In genomic region chr12:41819948-41820347, GRCh38 we compare ENCODE assay signal across 36 cellular contexts.
"Had no signal": no experiment of that assay in that cellular context is flagged by ENCODE, and none has a peak within 500 bp of the region (broad histone marks: within the 10 kb centered on the region; RNA-seq: fewer than 3 reads in every experiment).

No MANE protein-coding gene starts in this region.

- H3K36me3 Mint-ChIP-seq: activated CD4-positive, alpha-beta memory T cell treated with anti-CD3 and anti-CD28 coated beads for 36 hours; activated naive CD4-positive, alpha-beta T cell treated with anti-CD3 and anti-CD28 coated beads, Interleukin-2, amount 50 U/mL, for 72 hours; activated naive CD8-positive, alpha-beta T cell treated with anti-CD3 and anti-CD28 coated beads for 36 hours had no signal

- H3K4me1 Mint-ChIP-seq: activated B cell treated with CpG ODN at 0.5 μM for 24 hours; activated CD4-positive, alpha-beta T cell treated with anti-CD3 and anti-CD28 coated beads, Interleukin-2, amount 10 ng/mL, durations not matched to agents 24 days and 14 days; activated naive CD8-positive, alpha-beta T cell treated with anti-CD3 and anti-CD28 coated beads for 36 hours; activated T-helper 17 cell treated with anti-CD3 and anti-CD28 coated beads, Interleukin-2, amount 50 U/mL, for 72 hours had no signal

- H3K9me3 ChIP-seq: adrenal gland, body of pancreas, breast epithelium had no signal

- H3K27ac Mint-ChIP-seq: activated B cell treated with CpG ODN at 0.5 μM for 24 hours; activated CD4-positive, alpha-beta memory T cell treated with anti-CD3 and anti-CD28 coated beads for 36 hours; activated CD4-positive, alpha-beta T cell treated with anti-CD3 and anti-CD28 coated beads, Interleukin-2, amount 10 ng/mL, durations not matched to agents 24 days and 14 days; activated CD8-positive, alpha-beta T cell treated with anti-CD3 and anti-CD28 coated beads for 36 hours; activated naive CD4-positive, alpha-beta T cell treated with anti-CD3 and anti-CD28 coated beads for 36 hours; activated naive CD4-positive, alpha-beta T cell treated with anti-CD3 and anti-CD28 coated beads, Interleukin-2, amount 50 U/mL, for 72 hours; activated naive CD8-positive, alpha-beta T cell treated with anti-CD3 and anti-CD28 coated beads for 36 hours; activated T-cell treated with anti-CD3 and anti-CD28 coated beads, Interleukin-2, amount 50 U/mL, for 72 hours; activated T-helper 1 cell treated with anti-CD3 and anti-CD28 coated beads, Interleukin-12 subunit alpha, Interleukin-12 subunit beta, Interleukin-2, Interleukin-4 antibody, amounts not matched to agents 30 ng/mL and 10 ng/mL and 1 ng/mL, durations not matched to agents 14 hours and 24 hours and 36 hours; activated T-helper 17 cell treated with anti-CD3 and anti-CD28 coated beads, Interleukin-2, amount 50 U/mL, for 72 hours; T-helper 1 cell treated with Interleukin-12 subunit alpha and Interleukin-12 subunit beta and Interleukin-4 antibody, amounts not matched to agents 30 μg/mL and 1 μg/mL, for 36 hours; T-helper 2 cell treated with Interferon-gamma antibody and Interleukin-4, amounts not matched to agents 5 μg/mL and 100 μg/mL, for 36 hours had no signal

- H3K4me3 Mint-ChIP-seq: activated B cell treated with CpG ODN at 0.5 μM for 24 hours; activated CD4-positive, alpha-beta memory T cell treated with anti-CD3 and anti-CD28 coated beads for 36 hours; activated CD4-positive, alpha-beta T cell treated with anti-CD3 and anti-CD28 coated beads, Interleukin-2, amount 10 ng/mL, durations not matched to agents 24 days and 14 days; activated CD8-positive, alpha-beta T cell treated with anti-CD3 and anti-CD28 coated beads for 36 hours; activated naive CD4-positive, alpha-beta T cell treated with anti-CD3 and anti-CD28 coated beads for 36 hours; activated naive CD8-positive, alpha-beta T cell treated with anti-CD3 and anti-CD28 coated beads for 36 hours; activated T-cell treated with anti-CD3 and anti-CD28 coated beads, Interleukin-2, amount 50 U/mL, for 4 hours; activated T-cell treated with anti-CD3 and anti-CD28 coated beads, Interleukin-2, amount 50 U/mL, for 72 hours; activated T-helper 1 cell treated with anti-CD3 and anti-CD28 coated beads, Interleukin-12 subunit alpha, Interleukin-12 subunit beta, Interleukin-2, Interleukin-4 antibody, amounts not matched to agents 30 ng/mL and 10 ng/mL and 1 ng/mL, durations not matched to agents 14 hours and 24 hours and 36 hours; activated T-helper 17 cell treated with anti-CD3 and anti-CD28 coated beads, Interleukin-2, amount 50 U/mL, for 72 hours; T-helper 1 cell treated with Interleukin-12 subunit alpha and Interleukin-12 subunit beta and Interleukin-4 antibody, amounts not matched to agents 30 μg/mL and 1 μg/mL, for 36 hours; T-helper 2 cell treated with Interferon-gamma antibody and Interleukin-4, amounts not matched to agents 5 μg/mL and 100 μg/mL, for 36 hours had no signal

- H3K27me3 Mint-ChIP-seq: activated B cell treated with CpG ODN at 0.5 μM for 24 hours; activated CD4-positive, alpha-beta memory T cell treated with anti-CD3 and anti-CD28 coated beads for 36 hours; activated CD4-positive, alpha-beta T cell treated with anti-CD3 and anti-CD28 coated beads, Interleukin-2, amount 10 ng/mL, durations not matched to agents 24 days and 14 days; activated CD8-positive, alpha-beta T cell treated with anti-CD3 and anti-CD28 coated beads for 36 hours; activated naive CD8-positive, alpha-beta T cell treated with anti-CD3 and anti-CD28 coated beads for 36 hours; activated T-helper 17 cell treated with anti-CD3 and anti-CD28 coated beads, Interleukin-2, amount 50 U/mL, for 72 hours had no signal

- H3K27ac ChIP-seq: adrenal gland, body of pancreas, brain microvascular endothelial cell, breast epithelium, VCaP had no signal

- H3K4me3 ChIP-seq: adrenal gland, body of pancreas, breast epithelium had no signal

- H3K36me3 ChIP-seq: adrenal gland, brain microvascular endothelial cell, breast epithelium had no signal

- H3K27me3 ChIP-seq: adrenal gland, body of pancreas, brain microvascular endothelial cell, breast epithelium had no signal

- H3K4me1 ChIP-seq: adrenal gland, body of pancreas, breast epithelium had no signal

- H3K9me3 Mint-ChIP-seq: activated B cell treated with CpG ODN at 0.5 μM for 24 hours; activated CD4-positive, alpha-beta T cell treated with anti-CD3 and anti-CD28 coated beads, Interleukin-2, amount 10 ng/mL, durations not matched to agents 24 days and 14 days; activated CD8-positive, alpha-beta T cell treated with anti-CD3 and anti-CD28 coated beads for 36 hours; activated naive CD4-positive, alpha-beta T cell treated with anti-CD3 and anti-CD28 coated beads for 36 hours; activated naive CD4-positive, alpha-beta T cell treated with anti-CD3 and anti-CD28 coated beads, Interleukin-2, amount 50 U/mL, for 72 hours; activated T-cell treated with anti-CD3 and anti-CD28 coated beads, Interleukin-2, amount 50 U/mL, for 4 hours; activated T-cell treated with anti-CD3 and anti-CD28 coated beads, Interleukin-2, amount 50 U/mL, for 72 hours; activated T-helper 1 cell treated with anti-CD3 and anti-CD28 coated beads, Interleukin-12 subunit alpha, Interleukin-12 subunit beta, Interleukin-2, Interleukin-4 antibody, amounts not matched to agents 30 ng/mL and 10 ng/mL and 1 ng/mL, durations not matched to agents 14 hours and 24 hours and 36 hours; activated T-helper 17 cell treated with anti-CD3 and anti-CD28 coated beads, Interleukin-2, amount 50 U/mL, for 72 hours; T-helper 1 cell treated with Interleukin-12 subunit alpha and Interleukin-12 subunit beta and Interleukin-4 antibody, amounts not matched to agents 30 μg/mL and 1 μg/mL, for 36 hours; T-helper 2 cell treated with Interferon-gamma antibody and Interleukin-4, amounts not matched to agents 5 μg/mL and 100 μg/mL, for 36 hours had no signal

- DNase-seq: activated B cell treated with CpG ODN at 0.5 μM for 24 hours; activated CD4-positive, alpha-beta memory T cell treated with anti-CD3 and anti-CD28 coated beads for 36 hours; activated CD4-positive, alpha-beta T cell treated with anti-CD3 and anti-CD28 coated beads for 4 hours; activated CD4-positive, alpha-beta T cell treated with anti-CD3 and anti-CD28 coated beads, Interleukin-2, amount 10 ng/mL, durations not matched to agents 24 days and 14 days; activated CD4-positive, alpha-beta T cell treated with anti-CD3 and anti-CD28 coated beads, Interleukin-2, amount 50 U/mL, for 1 hour; activated CD4-positive, alpha-beta T cell treated with anti-CD3 and anti-CD28 coated beads, Interleukin-2, amount 50 U/mL, for 4 hours; activated CD4-positive, CD25-positive, alpha-beta regulatory T cell treated with anti-CD3 and anti-CD28 coated beads, Interleukin-2, amount 50 U/mL, for 72 hours; activated CD8-positive, alpha-beta T cell treated with anti-CD3 and anti-CD28 coated beads for 36 hours; activated effector memory CD4-positive, alpha-beta T cell treated with anti-CD3 and anti-CD28 coated beads, Interleukin-2, amount 50 U/mL, for 16 hours; activated gamma-delta T cell treated with Interleukin-2 at 50 U/mL for 16 hours; activated naive CD4-positive, alpha-beta T cell; activated naive CD4-positive, alpha-beta T cell treated with anti-CD3 and anti-CD28 coated beads for 36 hours; activated naive CD4-positive, alpha-beta T cell treated with anti-CD3 and anti-CD28 coated beads, Interleukin-2, amount 50 U/mL, for 16 hours; activated naive CD8-positive, alpha-beta T cell treated with anti-CD3 and anti-CD28 coated beads for 36 hours; activated T-cell treated with anti-CD3 and anti-CD28 coated beads for 4 hours; activated T-cell treated with anti-CD3 and anti-CD28 coated beads, Interleukin-2, amount 50 U/mL, for 1 hour; activated T-cell treated with anti-CD3 and anti-CD28 coated beads, Interleukin-2, amount 50 U/mL, for 4 hours; activated T-cell treated with anti-CD3 and anti-CD28 coated beads, Interleukin-2, amount 50 U/mL, for 72 hours; adrenal gland; amniotic stem cell; aorta; body of pancreas; brain microvascular endothelial cell; central memory CD4-positive, alpha-beta T cell; T-helper 1 cell; T-helper 2 cell; T-helper 9 cell had no signal

- FAIRE-seq: astrocyte, TTC549 had no signal

- ATAC-seq: activated CD8-positive, alpha-beta T cell treated with anti-CD3 and anti-CD28 coated beads for 36 hours; activated naive CD4-positive, alpha-beta T cell treated with anti-CD3 and anti-CD28 coated beads, Interleukin-2, amount 50 U/mL, for 72 hours; activated T-cell treated with anti-CD3 and anti-CD28 coated beads, Interleukin-2, amount 50 U/mL, for 4 hours; activated T-cell treated with anti-CD3 and anti-CD28 coated beads, Interleukin-2, amount 50 U/mL, for 72 hours; activated T-helper 17 cell treated with anti-CD3 and anti-CD28 coated beads, Interleukin-2, amount 50 U/mL, for 72 hours; body of pancreas had no signal
